8 cellular contexts compared by ENCODE assay signal in genomic region chr2:240561325-240561971, GRCh38. TPM values are rescaled to one million over a fixed set of nuclear protein-coding genes. Genes with fewer than 3 reads are reported as not detected.
DNase-seq lines count a peak whose midpoint lies in the region; ATAC-seq and TF ChIP-seq lines count a peak whose summit lies in the region.

No MANE protein-coding gene starts in this region.

- H3K4me3 ChIP-seq in GM12875 (ENCODE audit: low read depth, low read length) (peak overlapping the region; percentile 78), neuron (ENCODE audit: low read length) (peak overlapping the region; percentile 66)

- H3K9me3 Mint-ChIP-seq in T-helper 1 cell treated with Interleukin-12 subunit alpha and Interleukin-12 subunit beta and Interleukin-4 antibody, amounts not matched to agents 30 μg/mL and 1 μg/mL, for 36 hours: no peaks in the 10 kb centered on the region

- ATAC-seq in HG02885 (IDR thresholded peaks at IDR 0.05; ENCODE audit: poor library complexity, unreplicated experiment) (peak; percentile 1), esophagus mucosa (peak; percentile 24), GM21529 (IDR thresholded peaks at IDR 0.05; ENCODE audit: unreplicated experiment) (no peak)

- DNase-seq in Ammon's horn (ENCODE audit: low spot score) (no peak), middle frontal gyrus (ENCODE audit: extremely low spot score, low spot score) (no peak)

- H3K4me3 Mint-ChIP-seq in T-helper 1 cell treated with Interleukin-12 subunit alpha and Interleukin-12 subunit beta and Interleukin-4 antibody, amounts not matched to agents 30 μg/mL and 1 μg/mL, for 36 hours: peak overlapping the region; percentile 86

- peaks cover 33% of the 10 kb centered on the region for H3K36me3 Mint-ChIP-seq in T-helper 1 cell treated with Interleukin-12 subunit alpha and Interleukin-12 subunit beta and Interleukin-4 antibody, amounts not matched to agents 30 μg/mL and 1 μg/mL, for 36 hours (ENCODE audit: low read depth)

- H3K27ac Mint-ChIP-seq in T-helper 1 cell treated with Interleukin-12 subunit alpha and Interleukin-12 subunit beta and Interleukin-4 antibody, amounts not matched to agents 30 μg/mL and 1 μg/mL, for 36 hours: peak overlapping the region; percentile 98

- no peak for TF ChIP-seq CTCF in GM12875 (IDR thresholded peaks at IDR 0.05; ENCODE audit: borderline replicate concordance, insufficient read depth, low read depth, low read length)

- no peaks in the 10 kb centered on the region for H3K27me3 ChIP-seq in neuron (ENCODE audit: insufficient read depth, low read length)

- no peaks in the 10 kb centered on the region for H3K9me3 ChIP-seq in neuron (ENCODE audit: low read length)

- H3K36me3 ChIP-seq in neuron (ENCODE audit: insufficient read depth, low read length): no peaks in the 10 kb centered on the region

- H3K27me3 Mint-ChIP-seq in T-helper 1 cell treated with Interleukin-12 subunit alpha and Interleukin-12 subunit beta and Interleukin-4 antibody, amounts not matched to agents 30 μg/mL and 1 μg/mL, for 36 hours (ENCODE audit: low read depth): no peaks in the 10 kb centered on the region

- peaks cover 20% of the 10 kb centered on the region for H3K4me1 ChIP-seq in neuron (ENCODE audit: insufficient read depth, low read length)

- H2AFZ ChIP-seq in neuron (ENCODE audit: low read depth, low read length): peak overlapping the region; percentile 88

- H3K4me1 Mint-ChIP-seq in T-helper 1 cell treated with Interleukin-12 subunit alpha and Interleukin-12 subunit beta and Interleukin-4 antibody, amounts not matched to agents 30 μg/mL and 1 μg/mL, for 36 hours (ENCODE audit: low read depth): peaks cover 62% of the 10 kb centered on the region

RNA-seq across cellular contexts. Expression of gene DUSP28, which starts 1.3 kb away (rescaled TPM):
- total RNA-seq in esophagus mucosa: 3.7 TPM

RNA-seq across cellular contexts. Expression of gene ANKMY1, which starts 3.7 kb away (rescaled TPM):
- 8.9 TPM for total RNA-seq in esophagus mucosa

RNA-seq across cellular contexts. Expression of gene RNPEPL1, which starts 6.8 kb away (rescaled TPM):
- total RNA-seq in esophagus mucosa: 44.6 TPM

RNA-seq across cellular contexts. Expression of gene CAPN10, which starts 25.1 kb away (rescaled TPM):
- 10.5 TPM for total RNA-seq in esophagus mucosa
